1 cellular context compared by ENCODE assay signal in the genomic region with DNA sequence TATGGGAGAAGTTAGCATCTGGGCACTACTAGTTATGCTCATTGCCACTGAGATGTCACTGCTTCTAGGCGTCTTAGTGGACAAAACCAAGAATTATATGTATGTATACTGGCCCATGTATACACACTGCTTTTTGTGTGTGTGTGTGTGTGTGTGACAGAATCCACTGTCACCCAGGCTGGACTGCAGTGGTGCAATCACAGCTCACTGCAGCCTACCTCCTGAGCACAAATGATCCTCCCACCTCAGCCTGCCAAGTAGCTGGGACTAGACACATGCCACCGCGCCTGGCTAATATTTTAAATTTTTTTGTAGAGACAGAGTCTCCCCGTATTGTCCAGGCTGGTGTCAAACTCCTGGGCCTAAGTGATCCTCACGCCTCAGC.
TF ChIP-seq lines count a peak whose summit lies in the region.

No MANE protein-coding gene starts in this region.

TF ChIP-seq in HCT116, 20 proteins besides CTCF, POLR2A, EP300 and RAD21 (continued from another document):
- TF ChIP-seq, protein P1, sequence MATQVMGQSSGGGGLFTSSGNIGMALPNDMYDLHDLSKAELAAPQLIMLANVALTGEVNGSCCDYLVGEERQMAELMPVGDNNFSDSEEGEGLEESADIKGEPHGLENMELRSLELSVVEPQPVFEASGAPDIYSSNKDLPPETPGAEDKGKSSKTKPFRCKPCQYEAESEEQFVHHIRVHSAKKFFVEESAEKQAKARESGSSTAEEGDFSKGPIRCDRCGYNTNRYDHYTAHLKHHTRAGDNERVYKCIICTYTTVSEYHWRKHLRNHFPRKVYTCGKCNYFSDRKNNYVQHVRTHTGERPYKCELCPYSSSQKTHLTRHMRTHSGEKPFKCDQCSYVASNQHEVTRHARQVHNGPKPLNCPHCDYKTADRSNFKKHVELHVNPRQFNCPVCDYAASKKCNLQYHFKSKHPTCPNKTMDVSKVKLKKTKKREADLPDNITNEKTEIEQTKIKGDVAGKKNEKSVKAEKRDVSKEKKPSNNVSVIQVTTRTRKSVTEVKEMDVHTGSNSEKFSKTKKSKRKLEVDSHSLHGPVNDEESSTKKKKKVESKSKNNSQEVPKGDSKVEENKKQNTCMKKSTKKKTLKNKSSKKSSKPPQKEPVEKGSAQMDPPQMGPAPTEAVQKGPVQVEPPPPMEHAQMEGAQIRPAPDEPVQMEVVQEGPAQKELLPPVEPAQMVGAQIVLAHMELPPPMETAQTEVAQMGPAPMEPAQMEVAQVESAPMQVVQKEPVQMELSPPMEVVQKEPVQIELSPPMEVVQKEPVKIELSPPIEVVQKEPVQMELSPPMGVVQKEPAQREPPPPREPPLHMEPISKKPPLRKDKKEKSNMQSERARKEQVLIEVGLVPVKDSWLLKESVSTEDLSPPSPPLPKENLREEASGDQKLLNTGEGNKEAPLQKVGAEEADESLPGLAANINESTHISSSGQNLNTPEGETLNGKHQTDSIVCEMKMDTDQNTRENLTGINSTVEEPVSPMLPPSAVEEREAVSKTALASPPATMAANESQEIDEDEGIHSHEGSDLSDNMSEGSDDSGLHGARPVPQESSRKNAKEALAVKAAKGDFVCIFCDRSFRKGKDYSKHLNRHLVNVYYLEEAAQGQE (IDR thresholded peaks at IDR 0.05; ENCODE audit: low read depth): no peak
- TF ChIP-seq ELF1 (IDR thresholded peaks at IDR 0.05; ENCODE audit: borderline replicate concordance, low read depth): no peak
